Comparison of ENCODE assay signal across 30 cellular contexts in the genomic region with DNA sequence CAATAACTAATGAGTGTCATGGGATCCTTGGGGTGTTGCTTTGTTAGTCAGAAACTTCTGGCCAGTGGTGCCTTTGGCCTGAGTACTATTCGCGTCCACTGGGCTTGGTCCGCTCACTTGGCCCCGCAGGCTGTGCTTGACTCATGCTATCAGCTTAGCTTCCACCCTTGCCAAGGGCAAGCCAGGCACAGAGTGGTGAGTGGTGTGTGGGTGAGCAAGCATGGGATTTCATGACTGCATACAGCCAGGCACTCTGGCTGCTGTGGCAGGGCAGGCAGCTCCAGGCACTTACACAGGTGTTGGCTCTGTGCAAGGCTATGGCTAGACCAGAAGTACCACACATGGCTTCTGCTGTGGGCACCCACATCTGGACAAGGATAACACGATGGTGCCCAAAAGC.
"Had no signal": no experiment of that assay in that cellular context is flagged by ENCODE, and none has a peak within 500 bp of the region (broad histone marks: within the 10 kb centered on the region; RNA-seq: fewer than 3 reads in every experiment).

No MANE protein-coding gene starts in this region.

- ATAC-seq: naive thymus-derived CD8-positive, alpha-beta T cell; natural killer cell treated with Interleukin-12 subunit alpha and Interleukin-12 subunit beta and Interleukin-15 and Interleukin-18, amount 100 ng/mL, for 72 hours; pancreas; psoas muscle; right cardiac atrium; right lobe of liver; stimulated activated memory B cell treated with anti-CD40 and anti-IgM and Interleukin-4, amounts not matched to agents 10 μg/mL and 1 μg/mL and 100 μg/mL, for 72 hours; stimulated activated naive CD8-positive, alpha-beta T cell treated with anti-CD3 and anti-CD28 coated beads, Interleukin-15, Interleukin-2, amounts not matched to agents 100 U/mL and 50 U/mL, for 24 hours; upper lobe of right lung had no signal

- H3K4me3 Mint-ChIP-seq: naive B cell; naive thymus-derived CD8-positive, alpha-beta T cell; natural killer cell treated with Interleukin-12 subunit alpha and Interleukin-12 subunit beta and Interleukin-15 and Interleukin-18, amount 100 ng/mL, for 72 hours; nephron progenitor cell; neural crest cell; stimulated activated memory B cell treated with anti-CD40 and anti-IgM and Interleukin-4, amounts not matched to agents 10 μg/mL and 1 μg/mL and 100 μg/mL, for 72 hours; type B pancreatic cell had no signal

- H3K27me3 ChIP-seq: neutrophil, sigmoid colon, suprapubic skin, testis, tibial artery, transverse colon, upper lobe of right lung, uterus had no signal

- H3K4me1 Mint-ChIP-seq: naive B cell; naive thymus-derived CD8-positive, alpha-beta T cell; nephron progenitor cell; neural crest cell; stimulated activated memory B cell treated with anti-CD40 and anti-IgM and Interleukin-4, amounts not matched to agents 10 μg/mL and 1 μg/mL and 100 μg/mL, for 72 hours had no signal

- H3K36me3 ChIP-seq: neutrophil, pancreas, right lobe of liver, sigmoid colon, suprapubic skin, tibial artery, transverse colon, upper lobe of right lung, uterus had no signal

- H3K27ac Mint-ChIP-seq: naive thymus-derived CD8-positive, alpha-beta T cell; natural killer cell treated with Interleukin-12 subunit alpha and Interleukin-12 subunit beta and Interleukin-15 and Interleukin-18, amount 100 ng/mL, for 72 hours; nephron progenitor cell; progenitor cell of endocrine pancreas; stimulated activated memory B cell treated with anti-CD40 and anti-IgM and Interleukin-4, amounts not matched to agents 10 μg/mL and 1 μg/mL and 100 μg/mL, for 72 hours; type B pancreatic cell had no signal

- H3K27ac ChIP-seq: neutrophil, pancreas, psoas muscle, right lobe of liver, sigmoid colon, suprapubic skin, testis, tibial artery, transverse colon, upper lobe of right lung, uterus had no signal

- H3K27me3 Mint-ChIP-seq: naive B cell; naive thymus-derived CD8-positive, alpha-beta T cell; natural killer cell treated with Interleukin-12 subunit alpha and Interleukin-12 subunit beta and Interleukin-15 and Interleukin-18, amount 100 ng/mL, for 72 hours; progenitor cell of endocrine pancreas; stimulated activated memory B cell treated with anti-CD40 and anti-IgM and Interleukin-4, amounts not matched to agents 10 μg/mL and 1 μg/mL and 100 μg/mL, for 72 hours; type B pancreatic cell had no signal

- H3K4me3 ChIP-seq: pancreas, psoas muscle, right lobe of liver, sigmoid colon, suprapubic skin, testis, tibial artery, transverse colon, upper lobe of right lung, uterus had no signal

- H3K9me3 ChIP-seq: neutrophil, pancreas, sigmoid colon, suprapubic skin, testis, transverse colon, upper lobe of right lung, uterus had no signal

- H3K4me1 ChIP-seq: pancreas, psoas muscle, right lobe of liver, sigmoid colon, suprapubic skin, testis, tibial artery, transverse colon, upper lobe of right lung, uterus had no signal

- DNase-seq: naive B cell; naive thymus-derived CD8-positive, alpha-beta T cell; nephron progenitor cell; nucleus accumbens; psoas muscle; right cardiac atrium; sigmoid colon; small intestine; stimulated activated CD4-positive, alpha-beta T cell treated with anti-CD3 and anti-CD28 coated beads, Interleukin-12 subunit alpha, Interleukin-12 subunit beta, amount 100 ng/mL, for 4 hours; stimulated activated CD4-positive, alpha-beta T cell treated with anti-CD3 and anti-CD28 coated beads, Interleukin-1b, Interleukin-23, amount 100 ng/mL, for 48 hours; stimulated activated CD4-positive, alpha-beta T cell treated with anti-CD3 and anti-CD28 coated beads, Interleukin-4, amount 100 ng/mL, for 1 hour; stimulated activated CD4-positive, alpha-beta T cell treated with anti-CD3 and anti-CD28 coated beads, Interleukin-4, amount 100 ng/mL, for 4 hours; stimulated activated CD8-positive, alpha-beta memory T cell treated with anti-CD3 and anti-CD28 coated beads, Interleukin-4, amount 100 ng/mL, for 48 hours; stimulated activated naive CD4-positive, alpha-beta T cell; stimulated activated naive CD8-positive, alpha-beta T cell treated with anti-CD3 and anti-CD28 coated beads, Interleukin-15, Interleukin-2, amounts not matched to agents 100 U/mL and 50 U/mL, for 24 hours; substantia nigra; testis; tibial artery; transverse colon; upper lobe of right lung; uterus had no signal

- FAIRE-seq: pancreas, small intestine had no signal

- H3K36me3 Mint-ChIP-seq: naive B cell; naive thymus-derived CD8-positive, alpha-beta T cell; natural killer cell treated with Interleukin-12 subunit alpha and Interleukin-12 subunit beta and Interleukin-15 and Interleukin-18, amount 100 ng/mL, for 72 hours; stimulated activated memory B cell treated with anti-CD40 and anti-IgM and Interleukin-4, amounts not matched to agents 10 μg/mL and 1 μg/mL and 100 μg/mL, for 72 hours; type B pancreatic cell had no signal
